In genomic region chr17:47288531-47289116, GRCh38 we compare ENCODE assay signal across 22 cellular contexts. TPM values are rescaled to one million over a fixed set of nuclear protein-coding genes. Genes with fewer than 3 reads are reported as not detected.
A peak's percentile ranks its signal among the peaks of the same experiment; 100 is the strongest.
DNase-seq lines count a peak whose midpoint lies in the region; ATAC-seq and TF ChIP-seq lines count a peak whose summit lies in the region.
"Had no signal": no experiment of that assay in that cellular context is flagged by ENCODE, and none has a peak within 500 bp of the region (broad histone marks: within the 10 kb centered on the region; RNA-seq: fewer than 3 reads in every experiment).

No MANE protein-coding gene starts in this region.

- peak overlapping the region; percentile 89; the same call in 1 of the 3 replicates for H2BK15ac ChIP-seq in IMR-90 (ENCODE audit: low read depth, low read length)

- POLR2A ChIA-PET in IMR-90 (lab: Charles Lee; ENCODE audit: unreplicated experiment): no interaction called here

- TF ChIP-seq POLR2A in IMR-90 (IDR thresholded peaks at IDR 0.05; ENCODE audit: low read depth, low read length): no peak

- peak overlapping the region; percentile 65 for H2BK20ac ChIP-seq in IMR-90 (ENCODE audit: low read depth, low read length)

- H3K4me1 ChIP-seq in ACC112 (ENCODE audit: control insufficient read depth, insufficient read depth, low read length, unreplicated experiment) (peaks cover 39% of the 10 kb centered on the region), IMR-90 (ENCODE audit: control insufficient read depth, insufficient read depth, low read length) (peaks cover 9% of the 10 kb centered on the region)

- H3K56ac ChIP-seq in IMR-90 (ENCODE audit: extremely low read depth, insufficient read depth, low read length): no peak overlapping the region

- DNase-seq in IMR-90 (peak; percentile 69), astrocyte of the hippocampus (ENCODE audit: low read depth, low spot score) (peak; percentile 39), left colon (no peak), MV-4-11 (lab: John Stamatoyannopoulos, UW) (no peak), GM20000 (ENCODE audit: low spot score) (no peak), NCI-H1092 (lab: John Stamatoyannopoulos, UW) (no peak)
- DNase-seq: activated naive CD8-positive, alpha-beta T cell treated with anti-CD3 and anti-CD28 coated beads, Interleukin-2, amount 10 ng/mL, durations not matched to agents 7 days and 5 days; CD4-positive, alpha-beta memory T cell; DMS79; foreskin melanocyte; left cardiac atrium; NCI-H1092 treated with DMSO at 0.1 percent for 48 hours; NCI-H2107; NCI-H526; occipital lobe; right cardiac atrium; SJCRH30; stimulated activated naive CD4-positive, alpha-beta T cell treated with Interleukin-2 at 50 U/mL for 16 hours had no signal

- H2BK120ac ChIP-seq in IMR-90 (ENCODE audit: low read depth, low read length): peak overlapping the region; percentile 71

- no peak for TF ChIP-seq CTCF in IMR-90 (conservative IDR thresholded peaks at IDR 0.05; ENCODE audit: low read depth, low read length)
- TF ChIP-seq CTCF in GM20000 (IDR thresholded peaks at IDR 0.05; ENCODE audit: extremely low read depth, missing control alignments): no peak

- H4K8ac ChIP-seq in IMR-90 (ENCODE audit: low read depth in 2 of 2, low read length in 2 of 2): peak overlapping the region in 1 of 2 experiments; percentile 71; a peak in 3 of 4 replicates

- 0 out of 4 replicates have a peak, but pooled peaks cover 0 to 7% of the 10 kb centered on the region in 2 experiments for H3K79me1 ChIP-seq in IMR-90 (ENCODE audit: low read depth in 1 of 2, low read length in 2 of 2)

- intact Hi-C loops in IMR-90 (cut with micrococcal nuclease) (no loop called here), left colon (cut with DNase I, micrococcal nuclease) (no loop called here)

- peak overlapping the region; percentile 22; the same call in 1 of the 2 replicates for H3K18ac ChIP-seq in IMR-90 (ENCODE audit: low read depth, low read length)

- in situ Hi-C loops in IMR-90 (cut with MboI; ENCODE audit: low sequenced_read_pairs): no loop called here

- ATAC-seq in IMR-90 (ENCODE audit: low read depth): peak; percentile 78
- ATAC-seq in left colon: peak; percentile 74
- no peak for ATAC-seq in GM18868 (IDR thresholded peaks at IDR 0.05; ENCODE audit: unreplicated experiment)
- ATAC-seq: right cardiac atrium had no signal

- H3K14ac ChIP-seq in IMR-90 (replicated peaks; ENCODE audit: low read depth, low read length): peak overlapping the region; percentile 82

- H3K36me3 ChIP-seq in ACC112 (ENCODE audit: insufficient read depth, low read length) (peaks cover 17% of the 10 kb centered on the region; the same call in 1 of the 2 replicates), IMR-90 (ENCODE audit: control insufficient read depth, insufficient read depth, low read length) (peaks cover 56% of the 10 kb centered on the region)

- no peaks in the 10 kb centered on the region for H4K20me1 ChIP-seq in IMR-90 (ENCODE audit: insufficient read depth, low read length)

- H3K4me3 ChIP-seq in ACC112 (ENCODE audit: low read depth, low read length) (peak overlapping the region; percentile 37; the same call in 1 of the 2 replicates), IMR-90 (ENCODE audit: insufficient read depth, low read depth, low read length) (no peak overlapping the region)
- H3K4me3 ChIP-seq: SJCRH30 had no signal

- no TSS peak for BruUV-seq in IMR-90 (replicated peaks; lab: Mats Ljungman, UMichigan)

- H3K9me3 ChIP-seq in IMR-90 (ENCODE audit: control insufficient read depth, insufficient read depth, low read length): no peaks in the 10 kb centered on the region
- H3K9me3 ChIP-seq: SJCRH30 had no signal

- H3K9me1 ChIP-seq in IMR-90 (ENCODE audit: insufficient read depth, low read length): peaks cover 12% of the 10 kb centered on the region

- H3K79me2 ChIP-seq in ACC112 (ENCODE audit: control insufficient read depth, insufficient read depth, low read length, unreplicated experiment): no peaks in the 10 kb centered on the region

- H3K23ac ChIP-seq in IMR-90 (ENCODE audit: low read depth, low read length): no peak overlapping the region

- WGBS in IMR-90 (ENCODE audit: extremely low coverage in 2 of 2, insufficient read length in 1 of 2), 2 experiments: 70% methylated on average over 3 of the region's 6 CpGs; no CpG with 5 or more reads in 1 of the 2 experiments

- H3K4me2 ChIP-seq in IMR-90 (ENCODE audit: low read depth, low read length): no peak overlapping the region

- dilution Hi-C loops in IMR-90 (cut with HindIII; ENCODE audit: low sequenced_read_pairs, unreplicated experiment): no loop called here

- no peak for TF ChIP-seq RAD21 in IMR-90 (IDR thresholded peaks at IDR 0.05; ENCODE audit: low read length)

- peak overlapping the region; percentile 42; the same call in 1 of the 2 replicates for H3K27ac ChIP-seq in ACC112 (ENCODE audit: low read depth, low read length)
- no peak overlapping the region for H3K27ac ChIP-seq in IMR-90 (ENCODE audit: insufficient read depth, low read length)
- H3K27ac ChIP-seq: SJCRH30 had no signal

- no peak overlapping the region for H3K9ac ChIP-seq in IMR-90 (ENCODE audit: low read depth, low read length)

- CTCF ChIA-PET in IMR-90 (lab: Yijun Ruan, JAX): no interaction called here

- peak overlapping the region; percentile 17 for H4K5ac ChIP-seq in IMR-90 (ENCODE audit: low read depth, low read length)

- H2AK5ac ChIP-seq in IMR-90 (ENCODE audit: low read depth, low read length): peak overlapping the region; percentile 96

- H3K27me3 ChIP-seq in ACC112 (ENCODE audit: insufficient read depth, low read length) (no peaks in the 10 kb centered on the region), IMR-90 (ENCODE audit: control insufficient read depth, insufficient read depth, low read length) (no peaks in the 10 kb centered on the region)
- H3K27me3 ChIP-seq: SJCRH30 had no signal

- H2AK9ac ChIP-seq in IMR-90 (replicated peaks; ENCODE audit: low read depth, low read length, poor library complexity): peak overlapping the region; percentile 80

- H2BK5ac ChIP-seq in IMR-90 (ENCODE audit: low read depth, low read length, poor library complexity, severe bottlenecking): peak overlapping the region; percentile 30

- H4K91ac ChIP-seq in IMR-90 (ENCODE audit: insufficient read depth, low read depth, low read length): peak overlapping the region; percentile 68

- H3K4ac ChIP-seq in IMR-90 (ENCODE audit: low read depth, low read length): peak overlapping the region; percentile 86

- no peak overlapping the region for H2AFZ ChIP-seq in ACC112 (ENCODE audit: low read length, unreplicated experiment)
- peak overlapping the region; percentile 19 for H2AFZ ChIP-seq in IMR-90 (replicated peaks; ENCODE audit: low read length, poor library complexity)

TF ChIP-seq in IMR-90, 13 proteins besides CTCF, POLR2A, EP300 and RAD21:
- TF ChIP-seq MXI1 (IDR thresholded peaks at IDR 0.05; ENCODE audit: borderline replicate concordance, low read depth, low read length) (no peak), RFX5 (IDR thresholded peaks at IDR 0.05; ENCODE audit: low read depth, low read length) (no peak), SMC3 (IDR thresholded peaks at IDR 0.05; ENCODE audit: low read depth, low read length) (no peak), USF2 (IDR thresholded peaks at IDR 0.05; ENCODE audit: low read depth, low read length) (no peak), RCOR1 (IDR thresholded peaks at IDR 0.05; ENCODE audit: insufficient replicate concordance, low read length) (no peak), NFE2L2 (IDR thresholded peaks at IDR 0.05; ENCODE audit: low read depth, low read length) (peak; percentile 86), ELK1 (IDR thresholded peaks at IDR 0.05; ENCODE audit: borderline replicate concordance, low read depth, low read length) (no peak), CEBPB (IDR thresholded peaks at IDR 0.05; ENCODE audit: low read depth, low read length) (no peak), BHLHE40 (IDR thresholded peaks at IDR 0.05; ENCODE audit: low read depth, low read length) (no peak), MAZ (IDR thresholded peaks at IDR 0.05; ENCODE audit: borderline replicate concordance, low read depth, low read length) (no peak), FOS (IDR thresholded peaks at IDR 0.05; ENCODE audit: low read depth, low read length) (no peak), MAFK (IDR thresholded peaks at IDR 0.05; ENCODE audit: low read depth, low read length) (peak; percentile 41; the same call in 1 of the 2 replicates), CHD1 (IDR thresholded peaks at IDR 0.05; ENCODE audit: low read depth, low read length) (no peak)

RNA-seq across cellular contexts. Expression of gene ITGB3, which starts 35.0 kb away (rescaled TPM):
- 14.4 and 17.6 TPM in 2 replicates for total RNA-seq in IMR-90 (2012; rRNA removed)
- 9.0 and 9.8 TPM in 2 replicates for polyA plus RNA-seq in IMR-90 (2012; rRNA removed)
- polyA plus RNA-seq in IMR-90 (2012; cell fraction: cytosol; rRNA removed): 5.7 and 6.6 TPM in 2 replicates
- polyA plus RNA-seq in IMR-90 (2012; cell fraction: nucleus; rRNA removed; ENCODE audit: low replicate concordance): 2.9 and 7.5 TPM in 2 replicates
- total RNA-seq in left colon: 10 to 100 TPM in 1 of 2 donors, 1 to 10 TPM in 1; 3.2 to 11.9 TPM
- total RNA-seq: A673; CD4-positive, alpha-beta memory T cell; OCI-LY7 had no signal
- polyA plus RNA-seq: CD4-positive, alpha-beta memory T cell had no signal

RNA-seq across cellular contexts. Expression of gene EFCAB13, which starts 35.1 kb away (rescaled TPM):
- total RNA-seq in IMR-90 (2012; rRNA removed): 1.1 and 1.4 TPM in 2 replicates
- 0.22 and 0.77 TPM in 2 replicates for polyA plus RNA-seq in IMR-90 (2012; rRNA removed)
- polyA plus RNA-seq in IMR-90 (2012; cell fraction: cytosol; rRNA removed): 0.08 and 0.10 TPM in 2 replicates
- polyA plus RNA-seq in IMR-90 (2012; cell fraction: nucleus; rRNA removed; ENCODE audit: low replicate concordance): 0.34 and 1.7 TPM in 2 replicates
- 1 to 10 TPM; 3.2 to 4.0 TPM for total RNA-seq in left colon
- total RNA-seq: A673 had no signal

Comparison
In these comparisons a context has a peak if more than half of its experiments do, and no peak if none do; other contexts are left out.
1. DNase-seq: peak in IMR-90 (single experiment) and astrocyte of the hippocampus (single experiment); none in left colon (0 of 2), MV-4-11 (single experiment), GM20000 (single experiment) and NCI-H1092 (single experiment).